In the genomic region with DNA sequence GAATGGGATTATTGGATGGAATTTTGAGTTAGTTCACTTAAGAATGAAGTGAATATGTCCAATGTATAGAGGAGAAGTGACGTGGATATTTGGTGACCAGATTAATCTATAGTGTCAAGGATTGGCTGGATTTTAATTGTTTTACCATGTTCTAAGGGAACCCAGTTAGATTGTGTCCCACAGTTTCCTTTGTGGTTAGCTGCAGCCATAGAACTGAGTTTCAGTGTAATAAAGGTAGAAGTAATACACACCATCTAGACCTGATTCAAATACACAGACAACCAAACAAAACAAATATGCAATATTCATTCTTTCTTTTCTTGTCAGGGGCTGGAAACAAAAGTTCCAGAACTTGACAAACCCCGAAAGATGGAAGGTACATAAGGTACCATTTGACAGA, we compare ENCODE assay signal across 32 cellular contexts.
"Had no signal": no experiment of that assay in that cellular context is flagged by ENCODE, and none has a peak within 500 bp of the region (broad histone marks: within the 10 kb centered on the region; RNA-seq: fewer than 3 reads in every experiment).

No MANE protein-coding gene starts in this region.

- H3K4me1 ChIP-seq: adrenal gland, body of pancreas, breast epithelium had no signal

- H3K36me3 ChIP-seq: adrenal gland, brain microvascular endothelial cell, breast epithelium had no signal

- H3K27me3 ChIP-seq: adrenal gland, body of pancreas, brain microvascular endothelial cell, breast epithelium had no signal

- H3K9me3 ChIP-seq: adrenal gland, body of pancreas, breast epithelium had no signal

- H3K27ac ChIP-seq: adrenal gland, body of pancreas, brain microvascular endothelial cell, breast epithelium, VCaP had no signal

- ATAC-seq: activated CD8-positive, alpha-beta T cell treated with anti-CD3 and anti-CD28 coated beads for 36 hours; activated naive CD4-positive, alpha-beta T cell treated with anti-CD3 and anti-CD28 coated beads, Interleukin-2, amount 50 U/mL, for 72 hours; activated T-cell treated with anti-CD3 and anti-CD28 coated beads, Interleukin-2, amount 50 U/mL, for 4 hours; activated T-cell treated with anti-CD3 and anti-CD28 coated beads, Interleukin-2, amount 50 U/mL, for 72 hours; activated T-helper 17 cell treated with anti-CD3 and anti-CD28 coated beads, Interleukin-2, amount 50 U/mL, for 72 hours; body of pancreas had no signal

- H3K4me3 ChIP-seq: adrenal gland, body of pancreas, breast epithelium had no signal

- FAIRE-seq: astrocyte had no signal

- DNase-seq: activated B cell treated with CpG ODN at 0.5 μM for 24 hours; activated CD4-positive, alpha-beta memory T cell treated with anti-CD3 and anti-CD28 coated beads for 36 hours; activated CD4-positive, alpha-beta T cell treated with anti-CD3 and anti-CD28 coated beads for 4 hours; activated CD4-positive, alpha-beta T cell treated with anti-CD3 and anti-CD28 coated beads, Interleukin-2, amount 10 ng/mL, durations not matched to agents 24 days and 14 days; activated CD4-positive, alpha-beta T cell treated with anti-CD3 and anti-CD28 coated beads, Interleukin-2, amount 50 U/mL, for 1 hour; activated CD4-positive, alpha-beta T cell treated with anti-CD3 and anti-CD28 coated beads, Interleukin-2, amount 50 U/mL, for 4 hours; activated CD4-positive, CD25-positive, alpha-beta regulatory T cell treated with anti-CD3 and anti-CD28 coated beads, Interleukin-2, amount 50 U/mL, for 72 hours; activated CD8-positive, alpha-beta memory T cell treated with anti-CD3 and anti-CD28 coated beads, Interleukin-2, amount 50 U/mL, for 4 hours; activated CD8-positive, alpha-beta T cell treated with anti-CD3 and anti-CD28 coated beads for 36 hours; activated effector memory CD4-positive, alpha-beta T cell treated with anti-CD3 and anti-CD28 coated beads, Interleukin-2, amount 50 U/mL, for 16 hours; activated gamma-delta T cell treated with Interleukin-2 at 50 U/mL for 16 hours; activated naive CD4-positive, alpha-beta T cell; activated naive CD4-positive, alpha-beta T cell treated with anti-CD3 and anti-CD28 coated beads for 36 hours; activated naive CD4-positive, alpha-beta T cell treated with anti-CD3 and anti-CD28 coated beads, Interleukin-2, amount 50 U/mL, for 16 hours; activated naive CD8-positive, alpha-beta T cell treated with anti-CD3 and anti-CD28 coated beads for 36 hours; activated T-cell treated with anti-CD3 and anti-CD28 coated beads for 4 hours; activated T-cell treated with anti-CD3 and anti-CD28 coated beads, Interleukin-2, amount 50 U/mL, for 1 hour; activated T-cell treated with anti-CD3 and anti-CD28 coated beads, Interleukin-2, amount 50 U/mL, for 4 hours; activated T-cell treated with anti-CD3 and anti-CD28 coated beads, Interleukin-2, amount 50 U/mL, for 72 hours; adrenal gland; amniotic stem cell; aorta; body of pancreas; brain microvascular endothelial cell; central memory CD4-positive, alpha-beta T cell; T-helper 2 cell; T-helper 9 cell had no signal
